26 cellular contexts compared by ENCODE assay signal in the genomic region with DNA sequence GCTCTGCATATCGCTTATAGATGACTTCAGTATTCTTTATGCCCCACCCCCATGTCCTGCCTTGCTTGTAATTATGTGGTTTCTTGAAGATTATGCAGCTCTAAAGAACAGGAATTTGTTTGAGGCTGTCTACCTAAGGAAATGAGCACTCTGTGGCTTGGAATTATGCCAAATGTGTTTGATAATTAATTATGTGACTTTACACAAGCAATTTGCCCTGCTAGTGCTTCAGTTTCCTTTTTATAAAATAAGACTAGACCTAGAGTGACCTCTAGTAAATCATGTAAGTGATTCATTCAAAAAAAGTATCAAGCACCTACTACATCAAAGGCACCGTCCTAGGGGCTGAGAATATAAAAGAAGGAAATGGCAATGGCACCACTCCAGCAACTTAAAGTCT.
DNase-seq lines count a peak whose midpoint lies in the region; ATAC-seq and TF ChIP-seq lines count a peak whose summit lies in the region.
"Had no signal": no experiment of that assay in that cellular context is flagged by ENCODE, and none has a peak within 500 bp of the region (broad histone marks: within the 10 kb centered on the region; RNA-seq: fewer than 3 reads in every experiment).

No MANE protein-coding gene starts in this region.

- POLR2A ChIA-PET in A673 (lab: Charles Lee; ENCODE audit: low non-redundant PET) = no interaction called here
- POLR2A ChIA-PET in SK-N-SH (lab: Yijun Ruan, JAX) = no interaction called here

- BruUV-seq in A673 (replicated peaks; lab: Mats Ljungman, UMichigan) (no TSS peak), Calu3 (replicated peaks; lab: Mats Ljungman, UMichigan) (no TSS peak)

- H3K4me3 Mint-ChIP-seq in Calu3 (ENCODE audit: low read depth, unreplicated experiment) = no peak overlapping the region
- H3K4me3 Mint-ChIP-seq: activated CD4-positive, alpha-beta memory T cell treated with anti-CD3 and anti-CD28 coated beads, Interleukin-2, amount 10 ng/mL, durations not matched to agents 7 days and 5 days; activated naive CD8-positive, alpha-beta T cell treated with anti-CD3 and anti-CD28 coated beads for 36 hours; central memory CD8-positive, alpha-beta T cell; dendritic cell treated with granulocyte-macrophage colony-stimulating factor and Interleukin-4, amounts not matched to agents 40 ng/mL and 50 ng/mL, for 4 days had no signal

- H3K4me1 ChIP-seq in A673 (ENCODE audit: insufficient read depth, low read length, poor library complexity, severe bottlenecking) (no peaks in the 10 kb centered on the region), SK-N-SH (ENCODE audit: control insufficient read depth in 1 of 2, insufficient read depth in 2 of 2, low read depth in 1 of 2, low read length in 1 of 2) (no peaks in the 10 kb centered on the region)
- H3K4me1 ChIP-seq: right atrium auricular region, tibial nerve had no signal

- no peak for TF ChIP-seq RAD21 in SK-N-SH (IDR thresholded peaks at IDR 0.05; ENCODE audit: low read length)

- no peaks in the 10 kb centered on the region for H3K36me3 ChIP-seq in A673 (ENCODE audit: insufficient read depth, low read length, poor library complexity, severe bottlenecking)
- H3K36me3 ChIP-seq in SK-N-SH (replicated peaks in 1 of 2; ENCODE audit: control insufficient read depth in 1 of 2, insufficient read depth in 2 of 2, low read length in 1 of 2) = no peaks in the 10 kb centered on the region
- H3K36me3 ChIP-seq: BLaER1, ovary, right atrium auricular region, tibial nerve had no signal

- H3K9me2 ChIP-seq in SK-N-SH = no peaks in the 10 kb centered on the region

- peaks cover 3% of the 10 kb centered on the region for H3K9me3 Mint-ChIP-seq in Calu3 (ENCODE audit: low read depth, unreplicated experiment)

- H3K27ac Mint-ChIP-seq in Calu3 (ENCODE audit: unreplicated experiment) = no peak overlapping the region
- H3K27ac Mint-ChIP-seq: activated CD4-positive, alpha-beta memory T cell treated with anti-CD3 and anti-CD28 coated beads, Interleukin-2, amount 10 ng/mL, durations not matched to agents 7 days and 5 days; activated naive CD8-positive, alpha-beta T cell treated with anti-CD3 and anti-CD28 coated beads for 36 hours; dendritic cell treated with granulocyte-macrophage colony-stimulating factor and Interleukin-4, amounts not matched to agents 40 ng/mL and 50 ng/mL, for 4 days had no signal

- H3K79me2 ChIP-seq in SK-N-SH (ENCODE audit: insufficient read depth) = no peaks in the 10 kb centered on the region

- DNase-seq in A673 (ENCODE audit: low spot score) = peak; percentile 11
- peak; percentile 14 for DNase-seq in H4 (ENCODE audit: low spot score)
- peak; percentile 12 for DNase-seq in RPMI7951 (ENCODE audit: low read depth)
- DNase-seq in glomerular endothelial cell (ENCODE audit: extremely low read depth, low read depth, low spot score) = peak; percentile 34
- no peak for DNase-seq in Calu3
- no peak for DNase-seq in caudate nucleus (lab: John Stamatoyannopoulos, UW)
- DNase-seq in SK-N-SH = no peak
- DNase-seq: activated CD4-positive, alpha-beta memory T cell treated with anti-CD3 and anti-CD28 coated beads, Interleukin-2, amount 10 ng/mL, durations not matched to agents 7 days and 5 days; activated CD4-positive, alpha-beta T cell treated with anti-CD3 and anti-CD28 coated beads for 1 hour; activated effector memory CD4-positive, alpha-beta T cell treated with Interleukin-2 at 50 U/mL for 16 hours; activated naive CD8-positive, alpha-beta T cell treated with anti-CD3 and anti-CD28 coated beads for 36 hours; aorta; DND-41; kidney glomerular epithelial cell; NCI-H1694; NCI-H774; ovary; RPMI8226; stimulated activated CD4-positive, alpha-beta T cell treated with anti-CD3 and anti-CD28 coated beads, Interleukin-2, amount 100 ng/mL, for 24 hours; T-helper 2 cell had no signal

- H3K36me3 Mint-ChIP-seq in Calu3 (ENCODE audit: insufficient read depth, unreplicated experiment) = no peaks in the 10 kb centered on the region
- H3K36me3 Mint-ChIP-seq: activated naive CD8-positive, alpha-beta T cell treated with anti-CD3 and anti-CD28 coated beads for 36 hours had no signal

- intact Hi-C loops in A673 (cut with micrococcal nuclease; ENCODE audit: unreplicated experiment) (no loop called here), Calu3 (cut with micrococcal nuclease; ENCODE audit: unreplicated experiment) (no loop called here)

- H4K20me1 ChIP-seq in SK-N-SH (ENCODE audit: insufficient read depth) = no peaks in the 10 kb centered on the region
- H4K20me1 ChIP-seq: BLaER1 had no signal

- H3K4me3 ChIP-seq in A673 (ENCODE audit: low read depth, low read length, poor library complexity, severe bottlenecking) = no peak overlapping the region
- no peak overlapping the region for H3K4me3 ChIP-seq in SK-N-SH (ENCODE audit: low read depth in 2 of 2, low read length in 1 of 2)
- H3K4me3 ChIP-seq: BLaER1, ovary, right atrium auricular region, tibial nerve had no signal

- H3K27me3 Mint-ChIP-seq in Calu3 (ENCODE audit: unreplicated experiment) = no peaks in the 10 kb centered on the region
- H3K27me3 Mint-ChIP-seq: activated CD4-positive, alpha-beta memory T cell treated with anti-CD3 and anti-CD28 coated beads, Interleukin-2, amount 10 ng/mL, durations not matched to agents 7 days and 5 days; central memory CD8-positive, alpha-beta T cell; dendritic cell treated with granulocyte-macrophage colony-stimulating factor and Interleukin-4, amounts not matched to agents 40 ng/mL and 50 ng/mL, for 4 days had no signal

- H3K4me1 Mint-ChIP-seq in Calu3 (ENCODE audit: low read depth, unreplicated experiment) = no peaks in the 10 kb centered on the region
- H3K4me1 Mint-ChIP-seq: activated CD4-positive, alpha-beta memory T cell treated with anti-CD3 and anti-CD28 coated beads, Interleukin-2, amount 10 ng/mL, durations not matched to agents 7 days and 5 days; activated naive CD8-positive, alpha-beta T cell treated with anti-CD3 and anti-CD28 coated beads for 36 hours; central memory CD8-positive, alpha-beta T cell had no signal

- H3K9me3 ChIP-seq in A673 (ENCODE audit: low read depth, low read length, poor library complexity, severe bottlenecking) = no peaks in the 10 kb centered on the region
- H3K9me3 ChIP-seq in SK-N-SH = no peaks in the 10 kb centered on the region
- H3K9me3 ChIP-seq: ovary had no signal

- TF ChIP-seq EP300 in SK-N-SH (IDR thresholded peaks at IDR 0.05; ENCODE audit: borderline replicate concordance in 1 of 2, low read depth in 1 of 2, low read length in 1 of 2) = no peak

- 24% methylated on average over 2 of the region's 2 CpGs for WGBS in SK-N-SH (ENCODE audit: low lambda C conversion rate)

- no peaks in the 10 kb centered on the region for H3F3A ChIP-seq in SK-N-SH (replicated peaks; ENCODE audit: insufficient read depth)

- H2AFZ ChIP-seq in SK-N-SH (ENCODE audit: low read depth) = no peak overlapping the region

- H3K27ac ChIP-seq in A673 (ENCODE audit: low read depth, low read length, poor library complexity, severe bottlenecking) = no peak overlapping the region
- H3K27ac ChIP-seq in caudate nucleus (ENCODE audit: low read depth, low read length) = no peak overlapping the region
- no peak overlapping the region for H3K27ac ChIP-seq in SK-N-SH (ENCODE audit: low read depth in 2 of 2, low read length in 1 of 2)
- H3K27ac ChIP-seq: BLaER1, ovary, right atrium auricular region, tibial nerve had no signal

- H3K27me3 ChIP-seq in A673 (replicated peaks; ENCODE audit: insufficient read depth, low read depth, low read length, poor library complexity) (peaks cover 8% of the 10 kb centered on the region), SK-N-SH (ENCODE audit: insufficient read depth) (no peaks in the 10 kb centered on the region)
- H3K27me3 ChIP-seq: BLaER1, ovary, right atrium auricular region, tibial nerve had no signal

- no peak overlapping the region for H3K9ac ChIP-seq in SK-N-SH
- H3K9ac ChIP-seq: BLaER1 had no signal

- H3K4me2 ChIP-seq in SK-N-SH = no peak overlapping the region
- H3K4me2 ChIP-seq: BLaER1 had no signal

- ATAC-seq in GM18511 (IDR thresholded peaks at IDR 0.05; ENCODE audit: unreplicated experiment) = no peak

- CTCF ChIA-PET in A673 (lab: Charles Lee) = no interaction called here
- CTCF ChIA-PET in Calu3 (lab: Charles Lee) = no interaction called here
- CTCF ChIA-PET in SK-N-SH (lab: Yijun Ruan, JAX) = interaction anchor here (0.8 to 1.4 kb wide), 2 partner anchors 21 to 501 kb away, joined by 3 to 4 read pairs; no protein-coding TSS in a partner anchor

- TF ChIP-seq CTCF in A673 (conservative IDR thresholded peaks at IDR 0.05; ENCODE audit: low read depth, low read length) (no peak), Calu3 (IDR thresholded peaks at IDR 0.05; ENCODE audit: unreplicated experiment) (no peak), SK-N-SH (IDR thresholded peaks at IDR 0.05) (no peak)

TF ChIP-seq in SK-N-SH, 30 proteins besides CTCF, POLR2A, EP300 and RAD21:
- TF ChIP-seq TEAD4 (IDR thresholded peaks at IDR 0.05; ENCODE audit: borderline replicate concordance, insufficient read depth) = no peak
- TF ChIP-seq TAF1 (IDR thresholded peaks at IDR 0.05; ENCODE audit: borderline replicate concordance, low read depth, low read length) = no peak
- TF ChIP-seq NFIC (IDR thresholded peaks at IDR 0.05; ENCODE audit: borderline replicate concordance) = no peak
- TF ChIP-seq FOSL2 (IDR thresholded peaks at IDR 0.05; ENCODE audit: borderline replicate concordance, low read depth) = no peak
- TF ChIP-seq, protein P1, sequence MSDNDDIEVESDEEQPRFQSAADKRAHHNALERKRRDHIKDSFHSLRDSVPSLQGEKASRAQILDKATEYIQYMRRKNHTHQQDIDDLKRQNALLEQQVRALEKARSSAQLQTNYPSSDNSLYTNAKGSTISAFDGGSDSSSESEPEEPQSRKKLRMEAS (IDR thresholded peaks at IDR 0.05; ENCODE audit: low read depth) = no peak

Comparison
In these comparisons a context has a peak if more than half of its experiments do, and no peak if none do; other contexts are left out.
1. DNase-seq: peak in A673 (single experiment), H4 (single experiment), RPMI7951 (single experiment) and glomerular endothelial cell (single experiment); none in Calu3 (single experiment), caudate nucleus (0 of 61) and SK-N-SH (single experiment).